Comparison of ENCODE assay signal across 1 cellular context in the genomic region with DNA sequence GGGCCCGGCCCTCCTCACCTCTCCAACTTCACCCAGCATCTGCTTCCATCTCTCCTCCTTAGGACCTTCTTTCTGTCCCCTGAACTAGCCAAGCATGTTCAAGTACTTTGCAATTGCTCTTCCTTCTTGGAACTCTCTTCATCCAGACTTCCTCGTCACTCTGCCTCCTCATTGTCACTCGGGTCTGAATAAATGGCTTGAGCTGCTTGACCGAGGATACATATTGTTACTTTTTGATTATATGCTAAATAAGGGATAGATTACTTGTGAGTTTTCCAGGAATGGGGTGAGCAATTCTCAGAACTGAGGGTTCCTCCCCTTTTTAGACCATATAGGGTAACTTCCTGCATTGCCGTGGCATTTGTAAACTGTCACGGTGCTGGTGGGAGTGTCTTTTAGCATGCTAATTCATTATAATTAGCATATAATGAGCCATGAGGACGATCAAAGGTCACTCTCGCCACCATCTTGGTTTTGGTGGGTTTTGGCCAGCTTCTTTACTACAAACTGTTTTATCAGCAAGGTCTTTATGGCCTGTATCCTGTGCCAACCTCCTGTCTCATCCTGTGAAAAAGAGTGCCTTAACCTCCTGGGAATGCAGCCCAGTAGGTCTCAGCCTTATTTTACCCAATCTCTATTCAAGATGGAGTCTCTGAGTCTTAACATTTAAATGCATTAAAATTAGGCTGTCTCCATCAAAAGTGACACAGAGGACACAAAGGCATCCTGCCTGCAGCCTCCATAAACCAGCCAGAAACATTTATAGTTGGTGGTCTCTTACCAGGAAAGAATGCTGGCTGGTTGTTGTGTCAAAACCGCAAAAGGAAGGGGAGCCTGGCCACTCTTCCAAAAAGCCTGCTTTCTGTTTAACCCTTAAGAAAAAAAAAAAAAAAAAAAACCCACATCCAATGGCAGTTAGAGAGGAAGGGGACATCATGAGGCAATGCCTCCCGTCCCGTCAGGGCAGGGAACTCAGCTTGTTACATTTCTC.
TF ChIP-seq lines count a peak whose summit lies in the region.

No MANE protein-coding gene starts in this region.

TF ChIP-seq in K562, 482 proteins besides CTCF, POLR2A, EP300 and RAD21 (continued from another document and continues in another):
- TF ChIP-seq CHD2 (IDR thresholded peaks at IDR 0.05; ENCODE audit: low read depth, low read length) (no peak), FOXM1 (IDR thresholded peaks at IDR 0.05; ENCODE audit: low read depth) (no peak; the same call in 1 of the 2 replicates), FOXM1 (CRISPR knock-in tag; IDR thresholded peaks at IDR 0.05; ENCODE audit: low read depth) (no peak), EHMT2 (IDR thresholded peaks at IDR 0.05) (peak; percentile 94), SRSF1 (IDR thresholded peaks at IDR 0.05; ENCODE audit: low read depth, low read length) (no peak), CBFA2T3 (IDR thresholded peaks at IDR 0.05) (0 out of 2 replicates have a peak, but pooled peaks have one; percentile 38), SMARCA4 (IDR thresholded peaks at IDR 0.05) (peak; percentile 57; the same call in 1 of the 2 replicates), ATF1 (CRISPR knock-in tag; IDR thresholded peaks at IDR 0.05) (no peak), ATF1 (tag; IDR thresholded peaks at IDR 0.05) (peak; percentile 79), ZNF695 (CRISPR knock-in tag; IDR thresholded peaks at IDR 0.05) (0 out of 2 replicates have a peak, but pooled peaks have one; percentile 26), NEUROD1 (IDR thresholded peaks at IDR 0.05; ENCODE audit: borderline replicate concordance, low read depth, low read length, partially characterized antibody) (no peak), ZSCAN32 (CRISPR knock-in tag; IDR thresholded peaks at IDR 0.05) (no peak), CREB1 (IDR thresholded peaks at IDR 0.05) (0 out of 2 replicates have a peak, but pooled peaks have one; percentile 35), CREB1 (CRISPR knock-in tag; IDR thresholded peaks at IDR 0.05) (no peak), PHTF2 (CRISPR knock-in tag; IDR thresholded peaks at IDR 0.05) (peak; percentile 36; the same call in 1 of the 2 replicates), HMG20A (CRISPR knock-in tag; conservative IDR thresholded peaks at IDR 0.05) (no peak), TAF9B (IDR thresholded peaks at IDR 0.05; ENCODE audit: partially characterized antibody) (peak; percentile 84), ZNF384 (IDR thresholded peaks at IDR 0.05; ENCODE audit: low read depth, low read length) (no peak), POLR2AphosphoS5 (IDR thresholded peaks at IDR 0.05; ENCODE audit: control insufficient read depth, insufficient read depth, low read depth, low read length) (peak; percentile 93), CHD1 (IDR thresholded peaks at IDR 0.05; ENCODE audit: low read length) (peak; percentile 66), STAG1 (CRISPR knock-in tag; IDR thresholded peaks at IDR 0.05; ENCODE audit: borderline replicate concordance) (no peak), TGIF2 (CRISPR knock-in tag; IDR thresholded peaks at IDR 0.05) (no peak), MTF1 (CRISPR knock-in tag; IDR thresholded peaks at IDR 0.05; ENCODE audit: borderline replicate concordance) (no peak), ZNF282 (CRISPR knock-in tag; IDR thresholded peaks at IDR 0.05) (no peak), ZEB2 (IDR thresholded peaks at IDR 0.05) (0 out of 2 replicates have a peak, but pooled peaks have one; percentile 22), DPF2 (IDR thresholded peaks at IDR 0.05) (peak; percentile 72), ZNF507 (tag; conservative IDR thresholded peaks at IDR 0.05) (no peak), STAT5A (IDR thresholded peaks at IDR 0.05; ENCODE audit: borderline replicate concordance, low read length) (peak; percentile 99), MAZ (CRISPR knock-in tag; conservative IDR thresholded peaks at IDR 0.05 in 1 of 2, IDR thresholded peaks at IDR 0.05 in 1 of 2) (peak; percentile 18 to 60; a peak in 3 of 4 replicates), HNRNPK (IDR thresholded peaks at IDR 0.05; ENCODE audit: low read depth, low read length, poor library complexity, severe bottlenecking) (no peak), ZNF3 (CRISPR knock-in tag; IDR thresholded peaks at IDR 0.05) (no peak), ZNF263 (CRISPR knock-in tag; IDR thresholded peaks at IDR 0.05; ENCODE audit: borderline replicate concordance) (no peak), U2AF1 (optimal IDR thresholded peaks at IDR 0.05; ENCODE audit: low read depth, low read length) (no peak), ZSCAN29 (IDR thresholded peaks at IDR 0.05) (no peak), TRIM24 (IDR thresholded peaks at IDR 0.05) (no peak), ZFX (CRISPR knock-in tag; IDR thresholded peaks at IDR 0.05) (no peak), ZNF561 (CRISPR knock-in tag; conservative IDR thresholded peaks at IDR 0.05) (no peak), RBM17 (IDR thresholded peaks at IDR 0.05; ENCODE audit: borderline replicate concordance, low read depth, low read length) (no peak), XRCC4 (IDR thresholded peaks at IDR 0.05; ENCODE audit: extremely low read depth, insufficient read depth, insufficient read length) (no peak)
- TF ChIP-seq, protein P1, sequence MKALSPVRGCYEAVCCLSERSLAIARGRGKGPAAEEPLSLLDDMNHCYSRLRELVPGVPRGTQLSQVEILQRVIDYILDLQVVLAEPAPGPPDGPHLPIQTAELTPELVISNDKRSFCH (CRISPR knock-in tag; IDR thresholded peaks at IDR 0.05), result peak; percentile 64
- TF ChIP-seq, protein P1 (tag; IDR thresholded peaks at IDR 0.05), result peak; percentile 98
- TF ChIP-seq, protein P2, sequence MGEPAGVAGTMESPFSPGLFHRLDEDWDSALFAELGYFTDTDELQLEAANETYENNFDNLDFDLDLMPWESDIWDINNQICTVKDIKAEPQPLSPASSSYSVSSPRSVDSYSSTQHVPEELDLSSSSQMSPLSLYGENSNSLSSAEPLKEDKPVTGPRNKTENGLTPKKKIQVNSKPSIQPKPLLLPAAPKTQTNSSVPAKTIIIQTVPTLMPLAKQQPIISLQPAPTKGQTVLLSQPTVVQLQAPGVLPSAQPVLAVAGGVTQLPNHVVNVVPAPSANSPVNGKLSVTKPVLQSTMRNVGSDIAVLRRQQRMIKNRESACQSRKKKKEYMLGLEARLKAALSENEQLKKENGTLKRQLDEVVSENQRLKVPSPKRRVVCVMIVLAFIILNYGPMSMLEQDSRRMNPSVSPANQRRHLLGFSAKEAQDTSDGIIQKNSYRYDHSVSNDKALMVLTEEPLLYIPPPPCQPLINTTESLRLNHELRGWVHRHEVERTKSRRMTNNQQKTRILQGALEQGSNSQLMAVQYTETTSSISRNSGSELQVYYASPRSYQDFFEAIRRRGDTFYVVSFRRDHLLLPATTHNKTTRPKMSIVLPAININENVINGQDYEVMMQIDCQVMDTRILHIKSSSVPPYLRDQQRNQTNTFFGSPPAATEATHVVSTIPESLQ (CRISPR knock-in tag; IDR thresholded peaks at IDR 0.05), result no peak
- TF ChIP-seq, protein P3, sequence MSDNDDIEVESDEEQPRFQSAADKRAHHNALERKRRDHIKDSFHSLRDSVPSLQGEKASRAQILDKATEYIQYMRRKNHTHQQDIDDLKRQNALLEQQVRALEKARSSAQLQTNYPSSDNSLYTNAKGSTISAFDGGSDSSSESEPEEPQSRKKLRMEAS (CRISPR knock-in tag; IDR thresholded peaks at IDR 0.05), result peak; percentile 22; the same call in 1 of the 2 replicates
- TF ChIP-seq, protein P4, sequence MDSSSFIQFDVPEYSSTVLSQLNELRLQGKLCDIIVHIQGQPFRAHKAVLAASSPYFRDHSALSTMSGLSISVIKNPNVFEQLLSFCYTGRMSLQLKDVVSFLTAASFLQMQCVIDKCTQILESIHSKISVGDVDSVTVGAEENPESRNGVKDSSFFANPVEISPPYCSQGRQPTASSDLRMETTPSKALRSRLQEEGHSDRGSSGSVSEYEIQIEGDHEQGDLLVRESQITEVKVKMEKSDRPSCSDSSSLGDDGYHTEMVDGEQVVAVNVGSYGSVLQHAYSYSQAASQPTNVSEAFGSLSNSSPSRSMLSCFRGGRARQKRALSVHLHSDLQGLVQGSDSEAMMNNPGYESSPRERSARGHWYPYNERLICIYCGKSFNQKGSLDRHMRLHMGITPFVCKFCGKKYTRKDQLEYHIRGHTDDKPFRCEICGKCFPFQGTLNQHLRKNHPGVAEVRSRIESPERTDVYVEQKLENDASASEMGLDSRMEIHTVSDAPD (CRISPR knock-in tag; IDR thresholded peaks at IDR 0.05), result no peak
- TF ChIP-seq, protein P5, sequence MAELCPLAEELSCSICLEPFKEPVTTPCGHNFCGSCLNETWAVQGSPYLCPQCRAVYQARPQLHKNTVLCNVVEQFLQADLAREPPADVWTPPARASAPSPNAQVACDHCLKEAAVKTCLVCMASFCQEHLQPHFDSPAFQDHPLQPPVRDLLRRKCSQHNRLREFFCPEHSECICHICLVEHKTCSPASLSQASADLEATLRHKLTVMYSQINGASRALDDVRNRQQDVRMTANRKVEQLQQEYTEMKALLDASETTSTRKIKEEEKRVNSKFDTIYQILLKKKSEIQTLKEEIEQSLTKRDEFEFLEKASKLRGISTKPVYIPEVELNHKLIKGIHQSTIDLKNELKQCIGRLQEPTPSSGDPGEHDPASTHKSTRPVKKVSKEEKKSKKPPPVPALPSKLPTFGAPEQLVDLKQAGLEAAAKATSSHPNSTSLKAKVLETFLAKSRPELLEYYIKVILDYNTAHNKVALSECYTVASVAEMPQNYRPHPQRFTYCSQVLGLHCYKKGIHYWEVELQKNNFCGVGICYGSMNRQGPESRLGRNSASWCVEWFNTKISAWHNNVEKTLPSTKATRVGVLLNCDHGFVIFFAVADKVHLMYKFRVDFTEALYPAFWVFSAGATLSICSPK (IDR thresholded peaks at IDR 0.05; ENCODE audit: borderline replicate concordance), result no peak
- TF ChIP-seq, protein P6, sequence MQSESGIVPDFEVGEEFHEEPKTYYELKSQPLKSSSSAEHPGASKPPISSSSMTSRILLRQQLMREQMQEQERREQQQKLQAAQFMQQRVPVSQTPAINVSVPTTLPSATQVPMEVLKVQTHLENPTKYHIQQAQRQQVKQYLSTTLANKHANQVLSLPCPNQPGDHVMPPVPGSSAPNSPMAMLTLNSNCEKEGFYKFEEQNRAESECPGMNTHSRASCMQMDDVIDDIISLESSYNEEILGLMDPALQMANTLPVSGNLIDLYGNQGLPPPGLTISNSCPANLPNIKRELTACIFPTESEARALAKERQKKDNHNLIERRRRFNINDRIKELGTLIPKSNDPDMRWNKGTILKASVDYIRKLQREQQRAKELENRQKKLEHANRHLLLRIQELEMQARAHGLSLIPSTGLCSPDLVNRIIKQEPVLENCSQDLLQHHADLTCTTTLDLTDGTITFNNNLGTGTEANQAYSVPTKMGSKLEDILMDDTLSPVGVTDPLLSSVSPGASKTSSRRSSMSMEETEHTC (IDR thresholded peaks at IDR 0.05), result no peak
- TF ChIP-seq, protein P7, sequence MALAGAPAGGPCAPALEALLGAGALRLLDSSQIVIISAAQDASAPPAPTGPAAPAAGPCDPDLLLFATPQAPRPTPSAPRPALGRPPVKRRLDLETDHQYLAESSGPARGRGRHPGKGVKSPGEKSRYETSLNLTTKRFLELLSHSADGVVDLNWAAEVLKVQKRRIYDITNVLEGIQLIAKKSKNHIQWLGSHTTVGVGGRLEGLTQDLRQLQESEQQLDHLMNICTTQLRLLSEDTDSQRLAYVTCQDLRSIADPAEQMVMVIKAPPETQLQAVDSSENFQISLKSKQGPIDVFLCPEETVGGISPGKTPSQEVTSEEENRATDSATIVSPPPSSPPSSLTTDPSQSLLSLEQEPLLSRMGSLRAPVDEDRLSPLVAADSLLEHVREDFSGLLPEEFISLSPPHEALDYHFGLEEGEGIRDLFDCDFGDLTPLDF (CRISPR knock-in tag; IDR thresholded peaks at IDR 0.05), result peak; percentile 19; the same call in 1 of the 2 replicates
- TF ChIP-seq, protein P8, sequence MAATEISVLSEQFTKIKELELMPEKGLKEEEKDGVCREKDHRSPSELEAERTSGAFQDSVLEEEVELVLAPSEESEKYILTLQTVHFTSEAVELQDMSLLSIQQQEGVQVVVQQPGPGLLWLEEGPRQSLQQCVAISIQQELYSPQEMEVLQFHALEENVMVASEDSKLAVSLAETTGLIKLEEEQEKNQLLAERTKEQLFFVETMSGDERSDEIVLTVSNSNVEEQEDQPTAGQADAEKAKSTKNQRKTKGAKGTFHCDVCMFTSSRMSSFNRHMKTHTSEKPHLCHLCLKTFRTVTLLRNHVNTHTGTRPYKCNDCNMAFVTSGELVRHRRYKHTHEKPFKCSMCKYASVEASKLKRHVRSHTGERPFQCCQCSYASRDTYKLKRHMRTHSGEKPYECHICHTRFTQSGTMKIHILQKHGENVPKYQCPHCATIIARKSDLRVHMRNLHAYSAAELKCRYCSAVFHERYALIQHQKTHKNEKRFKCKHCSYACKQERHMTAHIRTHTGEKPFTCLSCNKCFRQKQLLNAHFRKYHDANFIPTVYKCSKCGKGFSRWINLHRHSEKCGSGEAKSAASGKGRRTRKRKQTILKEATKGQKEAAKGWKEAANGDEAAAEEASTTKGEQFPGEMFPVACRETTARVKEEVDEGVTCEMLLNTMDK (IDR thresholded peaks at IDR 0.05; ENCODE audit: borderline replicate concordance, insufficient read depth, low read depth, low read length, poor library complexity, severe bottlenecking), result no peak
- TF ChIP-seq, protein P9, sequence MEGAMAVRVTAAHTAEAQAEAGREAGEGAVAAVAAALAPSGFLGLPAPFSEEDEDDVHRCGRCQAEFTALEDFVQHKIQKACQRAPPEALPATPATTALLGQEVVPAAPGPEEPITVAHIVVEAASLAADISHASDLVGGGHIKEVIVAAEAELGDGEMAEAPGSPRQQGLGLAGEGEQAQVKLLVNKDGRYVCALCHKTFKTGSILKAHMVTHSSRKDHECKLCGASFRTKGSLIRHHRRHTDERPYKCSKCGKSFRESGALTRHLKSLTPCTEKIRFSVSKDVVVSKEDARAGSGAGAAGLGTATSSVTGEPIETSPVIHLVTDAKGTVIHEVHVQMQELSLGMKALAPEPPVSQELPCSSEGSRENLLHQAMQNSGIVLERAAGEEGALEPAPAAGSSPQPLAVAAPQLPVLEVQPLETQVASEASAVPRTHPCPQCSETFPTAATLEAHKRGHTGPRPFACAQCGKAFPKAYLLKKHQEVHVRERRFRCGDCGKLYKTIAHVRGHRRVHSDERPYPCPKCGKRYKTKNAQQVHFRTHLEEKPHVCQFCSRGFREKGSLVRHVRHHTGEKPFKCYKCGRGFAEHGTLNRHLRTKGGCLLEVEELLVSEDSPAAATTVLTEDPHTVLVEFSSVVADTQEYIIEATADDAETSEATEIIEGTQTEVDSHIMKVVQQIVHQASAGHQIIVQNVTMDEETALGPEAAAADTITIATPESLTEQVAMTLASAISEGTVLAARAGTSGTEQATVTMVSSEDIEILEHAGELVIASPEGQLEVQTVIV (CRISPR knock-in tag; IDR thresholded peaks at IDR 0.05; ENCODE audit: borderline replicate concordance), result peak; percentile 71; the same call in 1 of the 2 replicates
- TF ChIP-seq, protein P10, sequence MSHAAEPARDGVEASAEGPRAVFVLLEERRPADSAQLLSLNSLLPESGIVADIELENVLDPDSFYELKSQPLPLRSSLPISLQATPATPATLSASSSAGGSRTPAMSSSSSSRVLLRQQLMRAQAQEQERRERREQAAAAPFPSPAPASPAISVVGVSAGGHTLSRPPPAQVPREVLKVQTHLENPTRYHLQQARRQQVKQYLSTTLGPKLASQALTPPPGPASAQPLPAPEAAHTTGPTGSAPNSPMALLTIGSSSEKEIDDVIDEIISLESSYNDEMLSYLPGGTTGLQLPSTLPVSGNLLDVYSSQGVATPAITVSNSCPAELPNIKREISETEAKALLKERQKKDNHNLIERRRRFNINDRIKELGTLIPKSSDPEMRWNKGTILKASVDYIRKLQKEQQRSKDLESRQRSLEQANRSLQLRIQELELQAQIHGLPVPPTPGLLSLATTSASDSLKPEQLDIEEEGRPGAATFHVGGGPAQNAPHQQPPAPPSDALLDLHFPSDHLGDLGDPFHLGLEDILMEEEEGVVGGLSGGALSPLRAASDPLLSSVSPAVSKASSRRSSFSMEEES (CRISPR knock-in tag; IDR thresholded peaks at IDR 0.05), result no peak
